Comparison of ENCODE assay signal across 8 cellular contexts in genomic region chr4:84582988-84583870, GRCh38. TPM values are rescaled to one million over a fixed set of nuclear protein-coding genes. Genes with fewer than 3 reads are reported as not detected.
DNase-seq lines count a peak whose midpoint lies in the region; ATAC-seq and TF ChIP-seq lines count a peak whose summit lies in the region.

Gene CDS1 (plus strand): TSS chr4:84583127. CDS start chr4:84583402, 275 bp downstream.

- peaks cover 3% of the 10 kb centered on the region for H3K36me3 Mint-ChIP-seq in T-helper 17 cell (ENCODE audit: low read depth)

- TF ChIP-seq CTCF in suprapubic skin (IDR thresholded peaks at IDR 0.05): no peak

- peak within 1 kb of the TSS in 1 of 2 experiments; percentile 50 for H3K23ac ChIP-seq in mesenchymal stem cell (ENCODE audit: low read length in 2 of 2)

- H3K27me3 Mint-ChIP-seq in T-helper 17 cell: peaks cover 39% of the 10 kb centered on the region

- H3K4me3 ChIP-seq in duodenal mucosa (ENCODE audit: low read depth in 1 of 2, low read length in 2 of 2) (peak within 1 kb of the TSS; percentile 72 to 91), mesenchymal stem cell (ENCODE audit: insufficient read depth in 1 of 2, low read depth in 1 of 2, low read length in 2 of 2) (peak within 1 kb of the TSS; percentile 80 to 81), suprapubic skin (peak within 1 kb of the TSS; percentile 99)

- H4K8ac ChIP-seq in mesenchymal stem cell (ENCODE audit: low read length): no peak within 1 kb of the TSS

- peak within 1 kb of the TSS in 1 of 2 experiments; percentile 51 for H3K18ac ChIP-seq in mesenchymal stem cell (ENCODE audit: low read depth in 1 of 2, low read length in 2 of 2)

- no peaks in the 10 kb centered on the region for H3K79me1 ChIP-seq in mesenchymal stem cell (replicated peaks; ENCODE audit: low read length, poor library complexity, severe bottlenecking)

- H4K91ac ChIP-seq in mesenchymal stem cell (ENCODE audit: low read length): no peak within 1 kb of the TSS

- peak within 1 kb of the TSS; percentile 92 for H3K4me3 Mint-ChIP-seq in T-helper 17 cell

- peak within 1 kb of the TSS; percentile 90 for H3K27ac ChIP-seq in duodenal mucosa (ENCODE audit: low read depth, low read length)
- H3K27ac ChIP-seq in mesenchymal stem cell (ENCODE audit: low read length, poor library complexity, severe bottlenecking): no peak within 1 kb of the TSS
- H3K27ac ChIP-seq in suprapubic skin: peak within 1 kb of the TSS; percentile 97

- no peaks in the 10 kb centered on the region for H3K27me3 ChIP-seq in duodenal mucosa (ENCODE audit: control insufficient read depth in 1 of 2, insufficient read depth in 2 of 2, low read length in 2 of 2)
- peaks cover 21 to 36% of the 10 kb centered on the region in 2 experiments for H3K27me3 ChIP-seq in mesenchymal stem cell (ENCODE audit: control insufficient read depth in 1 of 2, insufficient read depth in 1 of 2, low read length in 2 of 2)
- no peaks in the 10 kb centered on the region for H3K27me3 ChIP-seq in suprapubic skin

- H3K4me1 ChIP-seq in duodenal mucosa (ENCODE audit: control insufficient read depth in 1 of 2, insufficient read depth in 2 of 2, low read length in 2 of 2) (peaks cover 8 to 21% of the 10 kb centered on the region in 2 donors), mesenchymal stem cell (ENCODE audit: control insufficient read depth, insufficient read depth, low read depth, low read length) (peaks cover 8% of the 10 kb centered on the region), suprapubic skin (peaks cover 31% of the 10 kb centered on the region)

- no peak for TF ChIP-seq POLR2A in suprapubic skin (IDR thresholded peaks at IDR 0.05)

- no peak within 1 kb of the TSS for H2BK15ac ChIP-seq in mesenchymal stem cell (ENCODE audit: low read depth, poor library complexity, severe bottlenecking)

- H3K27ac Mint-ChIP-seq in T-helper 17 cell: peak within 1 kb of the TSS; percentile 76

- DNase-seq in DMS79 treated with DMSO at 0.1 percent for 48 hours (lab: John Stamatoyannopoulos, UW) (peak; percentile 83), T-helper 17 cell (no peak), mesenchymal stem cell (peak; percentile 3), suprapubic skin (ENCODE audit: low spot score in 2 of 2) (peak; percentile 71 to 80), GOT3 (lab: John Stamatoyannopoulos, UW) (no peak)

- no peak for TF ChIP-seq EP300 in suprapubic skin (IDR thresholded peaks at IDR 0.05)

- 1% methylated on average over 74 of the region's 88 CpGs for WGBS in mesenchymal stem cell
- under 1% methylated on average over 56 of the region's 88 CpGs for WGBS in suprapubic skin

- H2BK5ac ChIP-seq in mesenchymal stem cell (ENCODE audit: low read depth, low read length, poor library complexity, severe bottlenecking): no peak within 1 kb of the TSS

- no peak within 1 kb of the TSS for H3K4ac ChIP-seq in mesenchymal stem cell (ENCODE audit: low read depth in 1 of 2, low read length in 2 of 2)

- peak within 1 kb of the TSS in 1 of 2 experiments; percentile 2 for H3K14ac ChIP-seq in mesenchymal stem cell (ENCODE audit: low read length in 2 of 2)

- H2BK120ac ChIP-seq in mesenchymal stem cell (ENCODE audit: low read depth, low read length): no peak within 1 kb of the TSS

- H2BK12ac ChIP-seq in mesenchymal stem cell (ENCODE audit: low read length in 2 of 2): peak within 1 kb of the TSS in 1 of 2 experiments; percentile 6

- H3K4me1 Mint-ChIP-seq in T-helper 17 cell: peaks cover 19% of the 10 kb centered on the region

- H3K36me3 ChIP-seq in duodenal mucosa (ENCODE audit: control insufficient read depth in 1 of 2, insufficient read depth in 2 of 2, low read length in 2 of 2): no peaks in the 10 kb centered on the region
- no peaks in the 10 kb centered on the region for H3K36me3 ChIP-seq in mesenchymal stem cell (ENCODE audit: control insufficient read depth in 1 of 2, insufficient read depth in 2 of 2, low read depth in 1 of 2, low read length in 2 of 2)
- no peaks in the 10 kb centered on the region for H3K36me3 ChIP-seq in suprapubic skin

- H3K4me2 ChIP-seq in mesenchymal stem cell (ENCODE audit: low read length, poor library complexity, severe bottlenecking): peak within 1 kb of the TSS; percentile 100

- no peaks in the 10 kb centered on the region for H3K9me3 ChIP-seq in T-helper 17 cell (ENCODE audit: control insufficient read depth, low read length, poor library complexity, severe bottlenecking)
- peaks cover 0 to 4% of the 10 kb centered on the region in 2 donors for H3K9me3 ChIP-seq in duodenal mucosa (ENCODE audit: control insufficient read depth in 1 of 2, low read length in 2 of 2)
- no peaks in the 10 kb centered on the region for H3K9me3 ChIP-seq in mesenchymal stem cell (ENCODE audit: control insufficient read depth, low read length)
- no peaks in the 10 kb centered on the region for H3K9me3 ChIP-seq in suprapubic skin

- ATAC-seq in GM19455 (IDR thresholded peaks at IDR 0.05; ENCODE audit: unreplicated experiment) (peak; percentile 53), HG03469 (IDR thresholded peaks at IDR 0.05; ENCODE audit: unreplicated experiment) (peak; percentile 41), T-helper 17 cell (peak; percentile 77)

- no peak within 1 kb of the TSS for H2AK5ac ChIP-seq in mesenchymal stem cell (ENCODE audit: low read length, severe bottlenecking)

- H3K9ac ChIP-seq in duodenal mucosa (ENCODE audit: low read depth in 1 of 2, low read length in 2 of 2): peak within 1 kb of the TSS; percentile 83
- peak within 1 kb of the TSS; percentile 64 for H3K9ac ChIP-seq in mesenchymal stem cell (ENCODE audit: low read length)

- peak within 1 kb of the TSS; percentile 98 for H2AFZ ChIP-seq in mesenchymal stem cell (ENCODE audit: low read depth, low read length)

RNA-seq across cellular contexts. Expression of gene CDS1, which starts in this region (rescaled TPM):
- total RNA-seq in T-helper 17 cell (under 1 TPM; 0.47 to 0.76 TPM), suprapubic skin (10 to 100 TPM; 21.6 to 36.2 (median 24.0) TPM)
- 0.17 TPM for polyA plus RNA-seq in mesenchymal stem cell (2013, experiment 1 of 2)
- 0.16 TPM for polyA plus RNA-seq in mesenchymal stem cell (2013, experiment 2 of 2)

Comparison
In these comparisons a context has a peak if more than half of its experiments do, and no peak if none do; other contexts are left out.
1. RNA of gene CDS1 (total RNA-seq): 21.6 to 36.2 TPM in suprapubic skin; 0.47 to 0.76 TPM in T-helper 17 cell; every median in the first group is over 10 times any median in the second.
2. Peak in ATAC-seq in T-helper 17 cell; RNA of the gene not detected or under 1 TPM.
3. DNase-seq: peak in DMS79 treated with DMSO at 0.1 percent for 48 hours (single experiment), mesenchymal stem cell (single experiment) and suprapubic skin (2 of 2); none in T-helper 17 cell (0 of 3) and GOT3 (single experiment).
4. Peak in every context shown above with its lines, with median percentiles within 50 percentile points of each other: ATAC-seq and H3K4me3 ChIP-seq.